In the genomic region with DNA sequence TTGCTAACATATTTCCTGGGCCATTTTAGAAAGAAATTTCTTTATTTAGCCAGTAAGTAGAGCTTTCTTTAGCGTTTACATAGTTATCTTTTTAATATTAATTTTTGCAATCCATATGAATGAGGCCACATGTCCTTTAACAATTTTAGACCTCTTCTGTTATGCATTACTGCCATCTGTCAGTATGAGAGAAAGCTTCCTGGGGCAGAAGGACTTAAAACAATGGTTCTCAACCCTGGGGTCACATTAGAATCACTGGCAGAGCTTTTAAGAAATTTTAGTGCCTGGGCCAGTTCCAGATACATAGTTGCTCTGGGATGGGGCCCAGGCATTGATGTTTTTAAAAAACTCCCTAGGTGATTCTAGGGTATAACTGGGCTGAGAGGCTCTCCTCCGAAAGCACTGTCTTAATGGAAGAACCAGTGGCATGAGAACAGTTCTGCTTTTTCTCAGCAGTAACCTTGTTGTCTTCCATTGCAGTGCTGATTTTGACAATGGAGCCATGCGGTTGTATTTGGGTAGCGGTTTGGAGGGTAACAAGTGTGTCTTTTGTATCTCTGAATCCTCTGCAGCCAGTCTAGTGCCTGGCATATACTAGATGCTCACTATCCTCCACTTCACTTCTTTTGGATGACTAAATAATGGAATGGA, we compare ENCODE assay signal across 10 cellular contexts.
DNase-seq lines count a peak whose midpoint lies in the region; ATAC-seq and TF ChIP-seq lines count a peak whose summit lies in the region.
"Had no signal": no experiment of that assay in that cellular context is flagged by ENCODE, and none has a peak within 500 bp of the region (broad histone marks: within the 10 kb centered on the region; RNA-seq: fewer than 3 reads in every experiment).

No MANE protein-coding gene starts in this region.

- no peak overlapping the region for H3K27ac Mint-ChIP-seq in T-helper 17 cell
- H3K27ac Mint-ChIP-seq: activated T-helper 2 cell treated with anti-CD3 and anti-CD28 coated beads, Interferon-gamma antibody, Interleukin-2, Interleukin-4, amounts not matched to agents 10 μg/mL and 5 μg/mL and 100 μg/mL, durations not matched to agents 14 hours and 24 hours and 36 hours had no signal

- H3F3A ChIP-seq in DOHH2 (ENCODE audit: control insufficient read depth, insufficient read depth), result peaks cover 34% of the 10 kb centered on the region

- no peaks in the 10 kb centered on the region for H3K4me1 Mint-ChIP-seq in T-helper 17 cell

- peak; percentile 35 for ATAC-seq in GM21786 (IDR thresholded peaks at IDR 0.05; ENCODE audit: unreplicated experiment)
- no peak for ATAC-seq in T-helper 17 cell
- ATAC-seq in HG03025 (IDR thresholded peaks at IDR 0.05; ENCODE audit: low FRiP score, unreplicated experiment), result no peak

- DNase-seq in T-helper 17 cell (no peak), midbrain (lab: John Stamatoyannopoulos, UW) (peak; percentile 13), glomerular visceral epithelial cell (ENCODE audit: extremely low spot score) (no peak), amniotic stem cell (lab: John Stamatoyannopoulos, UW) (no peak), posterior cingulate gyrus (no peak)
- DNase-seq: NCI-H1048 had no signal

- peaks cover 7% of the 10 kb centered on the region; the same call in 1 of the 2 replicates for H3K9me3 ChIP-seq in DOHH2 (ENCODE audit: control insufficient read depth, insufficient read depth, low read length)
- peaks cover 2% of the 10 kb centered on the region for H3K9me3 ChIP-seq in T-helper 17 cell (ENCODE audit: control insufficient read depth, low read length, poor library complexity, severe bottlenecking)

- intact Hi-C loops in posterior cingulate gyrus (cut with DNase I), result no loop called here

- no peaks in the 10 kb centered on the region for H3K9me2 ChIP-seq in DOHH2 (replicated peaks; ENCODE audit: control insufficient read depth, low read length)

- peaks cover 11% of the 10 kb centered on the region for H3K36me3 ChIP-seq in DOHH2 (ENCODE audit: control insufficient read depth, low read length)

- H3K4me3 ChIP-seq in DOHH2 (ENCODE audit: low read length), result peak overlapping the region; percentile 78

- peaks cover 5% of the 10 kb centered on the region for H3K27me3 Mint-ChIP-seq in T-helper 17 cell

- peaks cover 84% of the 10 kb centered on the region for H3K4me1 ChIP-seq in DOHH2 (ENCODE audit: control insufficient read depth, low read length)

- H3K4me2 ChIP-seq in DOHH2 (ENCODE audit: low read length), result peak overlapping the region; percentile 94

- peak overlapping the region; percentile 97 for H3K27ac ChIP-seq in DOHH2 (ENCODE audit: low read depth, low read length)

- peaks cover 76% of the 10 kb centered on the region for H3K79me2 ChIP-seq in DOHH2 (ENCODE audit: control insufficient read depth, low read length)

- H4K20me1 ChIP-seq in DOHH2 (ENCODE audit: control insufficient read depth, insufficient read depth, low read depth, low read length), result no peaks in the 10 kb centered on the region

- no peaks in the 10 kb centered on the region for H3K27me3 ChIP-seq in DOHH2 (ENCODE audit: control insufficient read depth, low read length)

- H3K4me3 Mint-ChIP-seq in T-helper 17 cell, result peak overlapping the region; percentile 64

- H3K36me3 Mint-ChIP-seq in T-helper 17 cell (ENCODE audit: low read depth), result no peaks in the 10 kb centered on the region

- peak; percentile 55 for TF ChIP-seq CTCF in DOHH2 (IDR thresholded peaks at IDR 0.05; ENCODE audit: low read depth, low read length, poor library complexity, severe bottlenecking)
